Comparison of ENCODE assay signal across 9 cellular contexts in the genomic region with DNA sequence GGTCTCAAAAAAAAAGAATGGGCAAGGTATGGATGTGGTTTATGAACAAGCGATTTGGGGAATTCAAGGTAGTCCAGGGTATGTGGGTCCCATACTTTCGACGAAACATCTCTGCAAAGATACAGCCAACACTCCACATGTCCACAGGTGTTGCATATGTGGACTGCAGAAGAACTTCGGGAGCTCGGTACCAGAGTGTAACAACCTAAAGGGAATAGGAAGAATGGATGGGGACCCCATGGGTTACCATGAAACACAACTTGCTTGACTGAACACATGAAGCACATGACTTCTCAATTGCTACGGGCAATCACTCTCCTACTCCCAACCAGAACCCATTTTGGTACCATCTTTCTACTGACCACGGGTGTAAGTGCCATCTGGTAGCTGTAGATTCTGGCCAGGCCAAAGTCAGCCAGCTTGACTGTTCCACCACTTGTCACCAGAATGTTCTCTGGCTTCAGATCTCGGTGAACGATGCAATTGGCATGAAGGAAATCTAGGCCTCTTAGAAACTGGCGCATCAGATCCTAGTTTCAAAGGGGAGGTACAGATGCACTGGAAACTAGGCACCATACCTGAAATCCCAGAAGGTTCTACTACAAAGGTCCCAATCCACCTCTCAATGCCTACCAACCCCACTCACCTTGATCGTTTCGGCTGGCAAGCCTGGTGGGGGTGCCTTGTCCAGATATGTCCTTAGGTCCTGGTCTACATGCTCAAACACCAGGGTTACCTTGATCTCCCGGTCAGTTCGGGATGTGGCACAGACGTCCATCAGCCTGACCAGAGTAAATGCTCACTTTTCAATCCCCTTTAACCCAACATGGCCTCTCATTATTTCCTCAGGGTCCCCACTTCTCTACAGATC. TPM values are rescaled to one million over a fixed set of nuclear protein-coding genes. Genes with fewer than 3 reads are reported as not detected.
DNase-seq lines count a peak whose midpoint lies in the region; ATAC-seq and TF ChIP-seq lines count a peak whose summit lies in the region.
"Had no signal": no experiment of that assay in that cellular context is flagged by ENCODE, and none has a peak within 500 bp of the region (broad histone marks: within the 10 kb centered on the region; RNA-seq: fewer than 3 reads in every experiment).

No MANE protein-coding gene starts in this region.

- H3K4me3 ChIP-seq in adrenal gland (peak overlapping the region in 2 of 4 donors; percentile 65 to 70), left lung (peak overlapping the region; percentile 67 to 75), thoracic aorta (peak overlapping the region; percentile 90)

- no peak for TF ChIP-seq CTCF in adrenal gland (IDR thresholded peaks at IDR 0.05)
- no peak for TF ChIP-seq CTCF in left lung (IDR thresholded peaks at IDR 0.05)
- no peak for TF ChIP-seq CTCF in thoracic aorta (IDR thresholded peaks at IDR 0.05)

- H3K27ac ChIP-seq in adrenal gland (peak overlapping the region in 4 of 5 donors; percentile 73 to 98 (median 94)), left lung (peak overlapping the region in 1 of 2 donors; percentile 85), thoracic aorta (peak overlapping the region; percentile 83 to 86)

- intact Hi-C loops in activated naive CD4-positive, alpha-beta T cell treated with anti-CD3 and anti-CD28 coated beads for 36 hours (cut with micrococcal nuclease) = loop anchor here (1.0 to 5.0 kb wide), 2 partner anchors 272 to 513 kb away; a partner anchor contains a TSS
- intact Hi-C loops in adrenal gland (cut with DNase I) = no loop called here
- intact Hi-C loops in left lung (cut with DNase I) = no loop called here

- 79 to 86% (median 84%) methylated on average over 14 to 15 of the region's 15 CpGs for WGBS in adrenal gland, 4 donors

- CTCF ChIA-PET in activated naive CD4-positive, alpha-beta T cell treated with anti-CD3 and anti-CD28 coated beads for 36 hours (lab: Charles Lee) = interaction anchor here (1.1 to 1.9 kb wide), 3 partner anchors 8 to 10 kb away, joined by 3 to 5 read pairs (median 5); no protein-coding TSS in a partner anchor

- H3K9me3 ChIP-seq in adrenal gland (replicated peaks in 1 of 3) (no peaks in the 10 kb centered on the region), left lung (no peaks in the 10 kb centered on the region), thoracic aorta (no peaks in the 10 kb centered on the region)

- no peak for DNase-seq in activated naive CD4-positive, alpha-beta T cell treated with anti-CD3 and anti-CD28 coated beads for 36 hours
- DNase-seq in activated naive CD4-positive, alpha-beta T cell (lab: John Stamatoyannopoulos, UW) = no peak
- DNase-seq in adrenal gland (no peak), left lung (no peak), thoracic aorta (ENCODE audit: low spot score) (no peak), 8988T (no peak), NCI-H748 (lab: John Stamatoyannopoulos, UW; ENCODE audit: unreplicated experiment) (no peak)
- DNase-seq: activated gamma-delta T cell treated with Interleukin-2 at 50 U/mL for 16 hours had no signal

- H3K9me3 Mint-ChIP-seq in activated naive CD4-positive, alpha-beta T cell treated with anti-CD3 and anti-CD28 coated beads for 36 hours = no peaks in the 10 kb centered on the region

- peaks cover 46% of the 10 kb centered on the region for H3K4me1 Mint-ChIP-seq in activated naive CD4-positive, alpha-beta T cell treated with anti-CD3 and anti-CD28 coated beads for 36 hours (ENCODE audit: low read depth)

- no peaks in the 10 kb centered on the region for H3K27me3 Mint-ChIP-seq in activated naive CD4-positive, alpha-beta T cell treated with anti-CD3 and anti-CD28 coated beads for 36 hours (ENCODE audit: low read depth)

- peaks cover 9 to 33% of the 10 kb centered on the region in 2 donors for H3K4me1 ChIP-seq in adrenal gland (replicated peaks in 1 of 2)
- H3K4me1 ChIP-seq in left lung = peaks cover 10 to 50% of the 10 kb centered on the region in 2 donors
- H3K4me1 ChIP-seq in thoracic aorta (ENCODE audit: control insufficient read depth in 1 of 2, low read depth in 2 of 2) = peaks cover 17 to 26% of the 10 kb centered on the region in 2 donors

- TF ChIP-seq POLR2A in adrenal gland (IDR thresholded peaks at IDR 0.05) = no peak

- H3K36me3 ChIP-seq in adrenal gland (replicated peaks in 1 of 2) (peaks cover 0 to 45% of the 10 kb centered on the region in 2 donors), left lung (peaks cover 0 to 49% of the 10 kb centered on the region in 2 donors), thoracic aorta (peaks cover 21% of the 10 kb centered on the region)

- H3K27ac Mint-ChIP-seq in activated naive CD4-positive, alpha-beta T cell treated with anti-CD3 and anti-CD28 coated beads for 36 hours = peak overlapping the region; percentile 99

- H3K27me3 ChIP-seq in adrenal gland (no peaks in the 10 kb centered on the region), left lung (peaks cover 0 to 12% of the 10 kb centered on the region in 2 donors), thoracic aorta (replicated peaks; ENCODE audit: insufficient read depth) (no peaks in the 10 kb centered on the region)

- peak overlapping the region; percentile 100 for H3K4me3 Mint-ChIP-seq in activated naive CD4-positive, alpha-beta T cell treated with anti-CD3 and anti-CD28 coated beads for 36 hours

- peaks cover 41% of the 10 kb centered on the region for H3K36me3 Mint-ChIP-seq in activated naive CD4-positive, alpha-beta T cell treated with anti-CD3 and anti-CD28 coated beads for 36 hours (ENCODE audit: low read depth)

- ATAC-seq in left lung = no peak
- no peak for ATAC-seq in thoracic aorta (ENCODE audit: insufficient number of reproducible peaks, low FRiP score, low read depth)
- no peak for ATAC-seq in HG02678 (IDR thresholded peaks at IDR 0.05; ENCODE audit: unreplicated experiment)

RNA-seq across cellular contexts. Expression of a gene that starts 1.3 kb away (rescaled TPM):
- 100 to 1,000 TPM; 194 to 202 TPM for total RNA-seq in activated naive CD4-positive, alpha-beta T cell treated with anti-CD3 and anti-CD28 coated beads for 36 hours
- total RNA-seq in adrenal gland = 100 to 1,000 TPM in 7 of 8 donors, 10 to 100 TPM in 1; 90.9 to 197 (median 143) TPM
- polyA plus RNA-seq in adrenal gland = 10 to 100 TPM; 46.8 to 78.8 (median 66.1) TPM
- 100 to 1,000 TPM in 1 of 2 donors, 10 to 100 TPM in 1; 80.1 to 130 TPM for total RNA-seq in left lung
- 10 to 100 TPM; 52.3 to 72.8 TPM for total RNA-seq in thoracic aorta

RNA-seq across cellular contexts. Expression of a gene that starts 4.1 kb away (rescaled TPM):
- total RNA-seq in activated naive CD4-positive, alpha-beta T cell treated with anti-CD3 and anti-CD28 coated beads for 36 hours = 10 to 100 TPM; 10.4 to 10.8 TPM
- total RNA-seq in adrenal gland (10 to 100 TPM in 7 of 8 donors, 1 to 10 TPM in 1; 8.2 to 23.4 (median 16.6) TPM), left lung (10 to 100 TPM; 17.4 to 22.4 TPM), thoracic aorta (10 to 100 TPM in 1 of 2 donors, 1 to 10 TPM in 1; 8.8 to 11.2 TPM)
- 10 to 100 TPM in 2 of 3 donors, 1 to 10 TPM in 1; 9.5 to 45.1 (median 44.0) TPM for polyA plus RNA-seq in adrenal gland

RNA-seq across cellular contexts. Expression of a gene that starts 6.0 kb away (rescaled TPM):
- total RNA-seq in activated naive CD4-positive, alpha-beta T cell treated with anti-CD3 and anti-CD28 coated beads for 36 hours = 1 to 10 TPM; 6.4 to 7.7 TPM
- total RNA-seq in adrenal gland (100 to 1,000 TPM in 1 of 8 donors, 10 to 100 TPM in 7; 44.2 to 115 (median 61.6) TPM), left lung (10 to 100 TPM; 33.5 to 40.0 TPM), thoracic aorta (100 to 1,000 TPM in 1 of 2 donors, 10 to 100 TPM in 1; 58.8 to 115 TPM)
- polyA plus RNA-seq in adrenal gland = 10 to 100 TPM; 25.3 to 50.7 (median 45.1) TPM

RNA-seq across cellular contexts. Expression of a gene that starts 12.3 kb away (rescaled TPM):
- 10 to 100 TPM; 26.7 to 28.0 TPM for total RNA-seq in activated naive CD4-positive, alpha-beta T cell treated with anti-CD3 and anti-CD28 coated beads for 36 hours
- total RNA-seq in adrenal gland (1 to 10 TPM in 7 of 8 donors, under 1 TPM in 1; 0.97 to 4.0 (median 2.0) TPM), left lung (1 to 10 TPM; 1.9 to 5.8 TPM), thoracic aorta (1 to 10 TPM; 1.2 to 3.5 TPM)
- polyA plus RNA-seq in adrenal gland = 1 to 10 TPM; 1.9 to 8.1 (median 2.6) TPM

RNA-seq across cellular contexts. Expression of a gene that starts 16.1 kb away (rescaled TPM):
- 1 to 10 TPM; 5.4 to 6.1 TPM for total RNA-seq in activated naive CD4-positive, alpha-beta T cell treated with anti-CD3 and anti-CD28 coated beads for 36 hours
- total RNA-seq in adrenal gland (10 to 100 TPM in 1 of 8 donors, 1 to 10 TPM in 6, under 1 TPM in 1; 0.48 to 10.4 (median 3.1) TPM), left lung (1 to 10 TPM; 1.5 to 4.7 TPM), thoracic aorta (1 to 10 TPM in 1 of 2 donors, under 1 TPM in 1; 0.81 to 2.2 TPM)
- polyA plus RNA-seq in adrenal gland = 1 to 10 TPM; 2.5 to 3.8 (median 3.5) TPM
